In genomic region chr12:54452628-54453027, GRCh38 we compare ENCODE assay signal across 2 cellular contexts.
A peak's percentile ranks its signal among the peaks of the same experiment; 100 is the strongest.
TF ChIP-seq lines count a peak whose summit lies in the region.

No MANE protein-coding gene starts in this region.

TF ChIP-seq in GM23338, 12 proteins besides CTCF, POLR2A, EP300 and RAD21:
- TF ChIP-seq NANOG (IDR thresholded peaks at IDR 0.05; ENCODE audit: borderline replicate concordance) (peak; percentile 87), CREB1 (CRISPR knock-in tag; IDR thresholded peaks at IDR 0.05; ENCODE audit: low read depth) (no peak), STAT1 (IDR thresholded peaks at IDR 0.05; ENCODE audit: unreplicated experiment) (no peak)
- TF ChIP-seq, protein P1, sequence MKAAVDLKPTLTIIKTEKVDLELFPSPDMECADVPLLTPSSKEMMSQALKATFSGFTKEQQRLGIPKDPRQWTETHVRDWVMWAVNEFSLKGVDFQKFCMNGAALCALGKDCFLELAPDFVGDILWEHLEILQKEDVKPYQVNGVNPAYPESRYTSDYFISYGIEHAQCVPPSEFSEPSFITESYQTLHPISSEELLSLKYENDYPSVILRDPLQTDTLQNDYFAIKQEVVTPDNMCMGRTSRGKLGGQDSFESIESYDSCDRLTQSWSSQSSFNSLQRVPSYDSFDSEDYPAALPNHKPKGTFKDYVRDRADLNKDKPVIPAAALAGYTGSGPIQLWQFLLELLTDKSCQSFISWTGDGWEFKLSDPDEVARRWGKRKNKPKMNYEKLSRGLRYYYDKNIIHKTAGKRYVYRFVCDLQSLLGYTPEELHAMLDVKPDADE (IDR thresholded peaks at IDR 0.05) = no peak

TF ChIP-seq in K562, 482 proteins besides CTCF, POLR2A, EP300 and RAD21:
- TF ChIP-seq PHF8 (IDR thresholded peaks at IDR 0.05; ENCODE audit: borderline replicate concordance, low read length) (no peak), IRF1 (CRISPR knock-in tag; IDR thresholded peaks at IDR 0.05; ENCODE audit: borderline replicate concordance) (no peak), CTBP1 (IDR thresholded peaks at IDR 0.05; ENCODE audit: borderline replicate concordance) (no peak), ZNF551 (CRISPR knock-in tag; IDR thresholded peaks at IDR 0.05) (no peak), POLR2G (IDR thresholded peaks at IDR 0.05; ENCODE audit: low read depth, low read length) (no peak), MYC (IDR thresholded peaks at IDR 0.05; ENCODE audit: low read depth, low read length) (no peak), MYC (CRISPR knock-in tag; IDR thresholded peaks at IDR 0.05; ENCODE audit: borderline replicate concordance, low read depth) (no peak), SIX5 (IDR thresholded peaks at IDR 0.05; ENCODE audit: borderline replicate concordance in 1 of 2, insufficient read depth in 1 of 2, low read depth in 1 of 2, low read length in 2 of 2) (no peak)
